In the genomic region with DNA sequence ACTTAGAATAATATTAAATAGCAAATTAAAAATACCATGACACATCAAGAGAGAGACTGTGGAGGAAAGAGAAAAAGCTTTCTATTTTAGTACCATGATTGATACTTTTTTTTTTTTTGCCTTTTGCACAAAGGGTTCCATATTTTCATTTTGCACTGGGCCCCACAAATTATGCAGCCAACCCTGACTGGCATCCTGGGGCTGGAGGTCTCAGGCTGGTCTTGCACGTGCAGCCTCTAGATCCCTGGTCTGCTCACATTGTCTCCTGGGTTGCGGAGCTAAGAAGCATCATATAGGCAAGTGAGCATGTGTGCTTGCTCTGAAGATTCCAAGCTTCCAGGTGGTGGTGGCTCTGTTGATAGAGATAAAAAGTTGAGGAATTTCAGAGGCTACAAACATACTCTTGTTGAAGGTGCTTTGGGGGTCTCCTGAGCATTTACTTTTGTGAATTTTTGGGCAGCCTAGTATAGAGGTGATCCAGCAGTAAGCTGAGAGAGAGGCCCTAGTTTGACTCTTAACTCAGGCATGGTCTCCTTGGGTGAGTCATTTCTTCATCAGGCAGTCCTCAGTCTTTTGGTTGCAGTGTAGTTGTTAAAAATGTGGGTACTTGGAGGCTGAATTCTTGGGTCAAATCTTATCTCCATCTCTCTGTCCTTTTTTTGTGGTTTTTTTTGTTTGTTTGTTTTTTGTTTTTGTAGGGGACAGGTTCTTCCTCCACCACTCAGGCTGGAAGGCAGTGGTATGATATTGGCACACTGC, we compare ENCODE assay signal across 14 cellular contexts. TPM values are rescaled to one million over a fixed set of nuclear protein-coding genes. Genes with fewer than 3 reads are reported as not detected.
DNase-seq lines count a peak whose midpoint lies in the region; ATAC-seq and TF ChIP-seq lines count a peak whose summit lies in the region.
"Had no signal": no experiment of that assay in that cellular context is flagged by ENCODE, and none has a peak within 500 bp of the region (broad histone marks: within the 10 kb centered on the region; RNA-seq: fewer than 3 reads in every experiment).

No MANE protein-coding gene starts in this region.

- H3K36me3 ChIP-seq in HEK293 (ENCODE audit: control insufficient read depth in 2 of 2, insufficient read depth in 1 of 2, low read length in 2 of 2) (peaks cover 0 to 34% of the 10 kb centered on the region in 2 experiments; a peak in 1 of 3 replicates), neuronal stem cell (replicated peaks in 1 of 2; ENCODE audit: control insufficient read depth in 2 of 2, insufficient read depth in 2 of 2, low read length in 2 of 2) (peaks cover 3 to 62% of the 10 kb centered on the region in 2 donors)
- H3K36me3 ChIP-seq: uterus had no signal

- no peak overlapping the region for H2BK5ac ChIP-seq in neuronal stem cell (ENCODE audit: low read length)

- WGBS in neuronal stem cell (ENCODE audit: extremely low coverage in 2 of 2, insufficient read length in 2 of 2, insufficient replicate concordance in 1 of 2), 2 donors: no CpG with 5 or more reads among the region's 2 CpGs

- H2AK5ac ChIP-seq in neuronal stem cell (ENCODE audit: low read depth, low read length): no peak overlapping the region

- TF ChIP-seq CTCF in CD14-positive monocyte (IDR thresholded peaks at IDR 0.05) (no peak), HEK293 (tag by site-specific recombination; IDR thresholded peaks at IDR 0.05) (no peak), dorsolateral prefrontal cortex (IDR thresholded peaks at IDR 0.05 in 54 of 56, conservative IDR thresholded peaks at IDR 0.05 in 2 of 56; ENCODE audit: low read depth in 1 of 56, partially characterized antibody in 56 of 56) (no peak)

- no peak overlapping the region for H2BK15ac ChIP-seq in neuronal stem cell (ENCODE audit: low read length)

- H3K27ac Mint-ChIP-seq in CD14-positive monocyte: peak overlapping the region in 6 of 7 donors; percentile 16 to 70 (median 42)
- peak overlapping the region; percentile 90 for H3K27ac Mint-ChIP-seq in activated CD4-positive, alpha-beta memory T cell treated with anti-CD3 and anti-CD28 coated beads for 36 hours

- peaks cover 78% of the 10 kb centered on the region for H3K4me1 Mint-ChIP-seq in CD14-positive monocyte
- H3K4me1 Mint-ChIP-seq in activated CD4-positive, alpha-beta memory T cell treated with anti-CD3 and anti-CD28 coated beads for 36 hours (ENCODE audit: low read depth): peaks cover 74% of the 10 kb centered on the region

- H3K4ac ChIP-seq in neuronal stem cell (ENCODE audit: low read length): no peak overlapping the region

- H3K9me3 Mint-ChIP-seq in CD14-positive monocyte: peaks cover 0 to 6% (median 0%) of the 10 kb centered on the region in 7 donors
- no peaks in the 10 kb centered on the region for H3K9me3 Mint-ChIP-seq in activated CD4-positive, alpha-beta memory T cell treated with anti-CD3 and anti-CD28 coated beads for 36 hours

- H2BK12ac ChIP-seq in neuronal stem cell (ENCODE audit: low read length): no peak overlapping the region

- peaks cover 7% of the 10 kb centered on the region for H3K79me1 ChIP-seq in neuronal stem cell (ENCODE audit: low read depth, low read length)

- no peak overlapping the region for H3K27ac ChIP-seq in HEK293 (ENCODE audit: extremely low read depth, low read depth, low read length)
- no peak overlapping the region for H3K27ac ChIP-seq in dorsolateral prefrontal cortex
- H3K27ac ChIP-seq in neuronal stem cell (replicated peaks; ENCODE audit: low read length): no peak overlapping the region

- POLR2A ChIA-PET in HEK293 (lab: Yijun Ruan, JAX): no interaction called here
- POLR2A ChIA-PET in activated CD4-positive, alpha-beta memory T cell treated with anti-CD3 and anti-CD28 coated beads for 36 hours (lab: Charles Lee): interaction anchor here (0.6 to 3.2 kb wide), 7 partner anchors 9 to 31 kb away, joined by 3 to 15 read pairs (median 4); a partner anchor contains a TSS

- no peak overlapping the region for H3K4me2 ChIP-seq in neuronal stem cell (ENCODE audit: insufficient read depth, low read length, poor library complexity, severe bottlenecking)

- H3K27me3 ChIP-seq in dorsolateral prefrontal cortex: peaks cover 0 to 5% (median 0%) of the 10 kb centered on the region in 45 donors
- no peaks in the 10 kb centered on the region for H3K27me3 ChIP-seq in neuronal stem cell (ENCODE audit: control insufficient read depth in 3 of 3, insufficient read depth in 3 of 3, low read depth in 1 of 3, low read length in 3 of 3)
- H3K27me3 ChIP-seq: uterus had no signal

- DNase-seq in CD14-positive monocyte (ENCODE audit: low spot score): no peak
- no peak for DNase-seq in activated CD4-positive, alpha-beta memory T cell treated with anti-CD3 and anti-CD28 coated beads for 36 hours
- DNase-seq in kidney tubule cell (ENCODE audit: low spot score): peak; percentile 59
- no peak for DNase-seq in dorsolateral prefrontal cortex
- no peak for DNase-seq in neuronal stem cell (ENCODE audit: low spot score)
- DNase-seq in RPMI8226: no peak
- DNase-seq: activated CD4-positive, alpha-beta T cell treated with anti-CD3 and anti-CD28 coated beads, Interleukin-2, amount 50 U/mL, for 4 hours; DMS153; mucosa of descending colon; NCI-H1092 treated with DMSO at 0.1 percent for 48 hours; NCI-H510A treated with DMSO at 0.1 percent for 48 hours; uterus had no signal

- H3K4me3 ChIP-seq in HEK293 (ENCODE audit: low read depth, low read length) (no peak overlapping the region), dorsolateral prefrontal cortex (no peak overlapping the region), neuronal stem cell (ENCODE audit: low read length in 2 of 2) (no peak overlapping the region)
- H3K4me3 ChIP-seq: mucosa of descending colon, uterus had no signal

- H2AFZ ChIP-seq in neuronal stem cell (ENCODE audit: low read length): no peak overlapping the region

- no peak for ATAC-seq in HG03457 (IDR thresholded peaks at IDR 0.05; ENCODE audit: unreplicated experiment)
- ATAC-seq: mucosa of descending colon had no signal

- peaks cover 46 to 62% of the 10 kb centered on the region in 2 donors for H3K36me3 Mint-ChIP-seq in CD14-positive monocyte
- peaks cover 35% of the 10 kb centered on the region for H3K36me3 Mint-ChIP-seq in activated CD4-positive, alpha-beta memory T cell treated with anti-CD3 and anti-CD28 coated beads for 36 hours

- H2BK120ac ChIP-seq in neuronal stem cell (ENCODE audit: low read depth, low read length): no peak overlapping the region

- no peak overlapping the region for H4K91ac ChIP-seq in neuronal stem cell (ENCODE audit: low read depth, low read length, poor library complexity)

- H4K8ac ChIP-seq in neuronal stem cell (ENCODE audit: low read depth, low read length): no peak overlapping the region

- intact Hi-C loops in CD14-positive monocyte (cut with micrococcal nuclease): no loop called here
- intact Hi-C loops in activated CD4-positive, alpha-beta memory T cell treated with anti-CD3 and anti-CD28 coated beads for 36 hours (cut with micrococcal nuclease): no loop called here
- intact Hi-C loops in dorsolateral prefrontal cortex (cut with DNase I): no loop called here

- no peak overlapping the region for H3K23ac ChIP-seq in neuronal stem cell (ENCODE audit: low read depth, low read length, poor library complexity)

- H3K18ac ChIP-seq in neuronal stem cell (ENCODE audit: low read length): no peak overlapping the region

- H3K14ac ChIP-seq in neuronal stem cell (ENCODE audit: low read length): no peak overlapping the region

- H3K27me3 Mint-ChIP-seq in CD14-positive monocyte (ENCODE audit: low read depth in 3 of 3): no peaks in the 10 kb centered on the region
- no peaks in the 10 kb centered on the region for H3K27me3 Mint-ChIP-seq in activated CD4-positive, alpha-beta memory T cell treated with anti-CD3 and anti-CD28 coated beads for 36 hours

- H3K4me1 ChIP-seq in HEK293 (ENCODE audit: control insufficient read depth, insufficient read depth, low read length) (no peaks in the 10 kb centered on the region; the same call in 1 of the 2 replicates), neuronal stem cell (ENCODE audit: control insufficient read depth in 2 of 2, insufficient read depth in 1 of 2, low read depth in 1 of 2, low read length in 2 of 2) (peaks cover 17 to 19% of the 10 kb centered on the region in 2 donors)

- H3K9ac ChIP-seq in neuronal stem cell (ENCODE audit: low read depth, low read length, poor library complexity): no peak overlapping the region

- H3K9me3 ChIP-seq in HEK293 (ENCODE audit: control insufficient read depth, insufficient read depth, low read depth, low read length) (no peaks in the 10 kb centered on the region), neuronal stem cell (replicated peaks in 1 of 2; ENCODE audit: control insufficient read depth in 2 of 2, insufficient read depth in 1 of 2, low read depth in 1 of 2, low read length in 2 of 2) (no peaks in the 10 kb centered on the region)
- H3K9me3 ChIP-seq: mucosa of descending colon, uterus had no signal

- no peak overlapping the region for H3K4me3 Mint-ChIP-seq in CD14-positive monocyte
- H3K4me3 Mint-ChIP-seq in activated CD4-positive, alpha-beta memory T cell treated with anti-CD3 and anti-CD28 coated beads for 36 hours: no peak overlapping the region

- CTCF ChIA-PET in HEK293 (lab: Yijun Ruan, JAX): interaction anchor here (0.6 kb wide), 1 partner anchor 115 kb away, joined by 3 read pairs; no protein-coding TSS in a partner anchor
- CTCF ChIA-PET in activated CD4-positive, alpha-beta memory T cell treated with anti-CD3 and anti-CD28 coated beads for 36 hours (lab: Charles Lee): interaction anchor here (0.6 to 1.9 kb wide), 5 partner anchors 9 to 207 kb away, joined by 3 to 5 read pairs (median 4); no protein-coding TSS in a partner anchor

TF ChIP-seq in HEK293, 187 proteins besides CTCF, POLR2A, EP300 and RAD21:
- TF ChIP-seq, protein P1, sequence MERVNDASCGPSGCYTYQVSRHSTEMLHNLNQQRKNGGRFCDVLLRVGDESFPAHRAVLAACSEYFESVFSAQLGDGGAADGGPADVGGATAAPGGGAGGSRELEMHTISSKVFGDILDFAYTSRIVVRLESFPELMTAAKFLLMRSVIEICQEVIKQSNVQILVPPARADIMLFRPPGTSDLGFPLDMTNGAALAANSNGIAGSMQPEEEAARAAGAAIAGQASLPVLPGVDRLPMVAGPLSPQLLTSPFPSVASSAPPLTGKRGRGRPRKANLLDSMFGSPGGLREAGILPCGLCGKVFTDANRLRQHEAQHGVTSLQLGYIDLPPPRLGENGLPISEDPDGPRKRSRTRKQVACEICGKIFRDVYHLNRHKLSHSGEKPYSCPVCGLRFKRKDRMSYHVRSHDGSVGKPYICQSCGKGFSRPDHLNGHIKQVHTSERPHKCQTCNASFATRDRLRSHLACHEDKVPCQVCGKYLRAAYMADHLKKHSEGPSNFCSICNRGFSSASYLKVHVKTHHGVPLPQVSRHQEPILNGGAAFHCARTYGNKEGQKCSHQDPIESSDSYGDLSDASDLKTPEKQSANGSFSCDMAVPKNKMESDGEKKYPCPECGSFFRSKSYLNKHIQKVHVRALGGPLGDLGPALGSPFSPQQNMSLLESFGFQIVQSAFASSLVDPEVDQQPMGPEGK (tag by site-specific recombination; IDR thresholded peaks at IDR 0.05): 0 out of 2 replicates have a peak, but pooled peaks have one; percentile 6
- no peak for TF ChIP-seq ZNF701 (tag by site-specific recombination; IDR thresholded peaks at IDR 0.05)
TF ChIP-seq in HEK293: peak in this region for 1.

RNA-seq across cellular contexts. Expression of a gene that starts 31.3 kb away (rescaled TPM):
- polyA plus RNA-seq in CD14-positive monocyte: 1 to 10 TPM; 4.4 to 5.4 TPM
- 10 to 100 TPM; 50.2 to 50.5 TPM for total RNA-seq in activated CD4-positive, alpha-beta memory T cell treated with anti-CD3 and anti-CD28 coated beads for 36 hours
- total RNA-seq in dorsolateral prefrontal cortex: 10 to 100 TPM; 14.8 to 63.4 (median 37.5) TPM
- 32.6 TPM for polyA plus RNA-seq in neuronal stem cell (2013, experiment 1 of 2)
- polyA plus RNA-seq in neuronal stem cell (2013, experiment 2 of 2): 32.9 TPM
